ENCODE assay signal across 20 cellular contexts in genomic region chr14:56515739-56516138, GRCh38.
"Had no signal": no experiment of that assay in that cellular context is flagged by ENCODE, and none has a peak within 500 bp of the region (broad histone marks: within the 10 kb centered on the region; RNA-seq: fewer than 3 reads in every experiment).

No MANE protein-coding gene starts in this region.

- H3K36me3 ChIP-seq: esophagus squamous epithelium, left ventricle myocardium inferior, lower lobe of right lung, neural progenitor cell, ovary, right atrium auricular region, sigmoid colon had no signal

- H3K9me3 ChIP-seq: esophagus squamous epithelium, left ventricle myocardium inferior, lower lobe of right lung, ovary, right atrium auricular region, sigmoid colon had no signal

- H3K9ac ChIP-seq: neural progenitor cell had no signal

- ATAC-seq: foreskin keratinocyte; lower lobe of right lung; natural killer cell treated with Interleukin-12 subunit alpha and Interleukin-12 subunit beta and Interleukin-15 and Interleukin-18, amount 100 ng/mL, for 72 hours had no signal

- H3K4me3 ChIP-seq: esophagus squamous epithelium, left ventricle myocardium inferior, lower lobe of right lung, neural progenitor cell, ovary, right atrium auricular region, sigmoid colon, skin epidermis had no signal

- H3K4me2 ChIP-seq: neural progenitor cell had no signal

- H3K27ac ChIP-seq: esophagus squamous epithelium, foreskin keratinocyte, left ventricle myocardium inferior, lower lobe of right lung, neural progenitor cell, ovary, right atrium auricular region, sigmoid colon, skin epidermis had no signal

- DNase-seq: dermis blood vessel endothelial cell; esophagus squamous epithelium; foreskin keratinocyte; immature natural killer cell; left cardiac atrium; left ventricle myocardium inferior; lower lobe of right lung; midbrain; nucleus accumbens; ovary; sigmoid colon; stimulated activated CD4-positive, alpha-beta T cell treated with anti-CD3 and anti-CD28 coated beads, Interleukin-2, amount 100 ng/mL, for 24 hours; stimulated activated naive CD4-positive, alpha-beta T cell treated with Interleukin-2 at 50 U/mL for 16 hours; trophoblast cell had no signal

- FAIRE-seq: keratinocyte had no signal

- H3K36me3 Mint-ChIP-seq: immature natural killer cell; memory B cell; natural killer cell treated with Interleukin-12 subunit alpha and Interleukin-12 subunit beta and Interleukin-15 and Interleukin-18, amount 100 ng/mL, for 72 hours; neural progenitor cell had no signal

- H3K4me3 Mint-ChIP-seq: immature natural killer cell; memory B cell; natural killer cell treated with Interleukin-12 subunit alpha and Interleukin-12 subunit beta and Interleukin-15 and Interleukin-18, amount 100 ng/mL, for 72 hours; neural progenitor cell had no signal

- H3K27me3 ChIP-seq: neural progenitor cell, ovary, right atrium auricular region, sigmoid colon had no signal

- H3K9me3 Mint-ChIP-seq: memory B cell; natural killer cell treated with Interleukin-12 subunit alpha and Interleukin-12 subunit beta and Interleukin-15 and Interleukin-18, amount 100 ng/mL, for 72 hours; neural progenitor cell had no signal

- H3K4me1 Mint-ChIP-seq: immature natural killer cell, memory B cell had no signal

- H3K4me1 ChIP-seq: esophagus squamous epithelium, foreskin keratinocyte, lower lobe of right lung, right atrium auricular region, sigmoid colon had no signal

- H2AFZ ChIP-seq: neural progenitor cell had no signal

- H3K27ac Mint-ChIP-seq: immature natural killer cell; memory B cell; natural killer cell treated with Interleukin-12 subunit alpha and Interleukin-12 subunit beta and Interleukin-15 and Interleukin-18, amount 100 ng/mL, for 72 hours; neural progenitor cell had no signal
